17 cellular contexts compared by ENCODE assay signal in genomic region chr14:98964171-98964570, GRCh38.
DNase-seq lines count a peak whose midpoint lies in the region; ATAC-seq and TF ChIP-seq lines count a peak whose summit lies in the region.
"Had no signal": no experiment of that assay in that cellular context is flagged by ENCODE, and none has a peak within 500 bp of the region (broad histone marks: within the 10 kb centered on the region; RNA-seq: fewer than 3 reads in every experiment).

No MANE protein-coding gene starts in this region.

- no peak overlapping the region for H3T11ph ChIP-seq in H9 (ENCODE audit: low read length)

- H2BK12ac ChIP-seq in H9 (ENCODE audit: insufficient read length, low read depth, low read length) (no peak overlapping the region), mesenchymal stem cell (ENCODE audit: low read length in 2 of 2) (no peak overlapping the region)

- intact Hi-C loops in CD8-positive, alpha-beta T cell (cut with DNase I, micrococcal nuclease): no loop called here
- intact Hi-C loops in naive thymus-derived CD4-positive, alpha-beta T cell (cut with micrococcal nuclease): no loop called here

- no peaks in the 10 kb centered on the region for H3K27me3 Mint-ChIP-seq in CD8-positive, alpha-beta T cell (ENCODE audit: low read depth)
- peaks cover 6% of the 10 kb centered on the region for H3K27me3 Mint-ChIP-seq in H9 (ENCODE audit: low read depth)
- no peaks in the 10 kb centered on the region for H3K27me3 Mint-ChIP-seq in activated T-helper 17 cell treated with anti-CD3 and anti-CD28 coated beads, Interleukin-2, amount 50 U/mL, for 72 hours
- peaks cover 0 to 14% (median 0%) of the 10 kb centered on the region in 5 donors for H3K27me3 Mint-ChIP-seq in naive thymus-derived CD4-positive, alpha-beta T cell

- no peak overlapping the region for H3K56ac ChIP-seq in H9 (ENCODE audit: insufficient read length, low read depth, low read length)

- H2AK5ac ChIP-seq in H9 (ENCODE audit: insufficient read length, low read length) (no peak overlapping the region), mesenchymal stem cell (ENCODE audit: low read length, severe bottlenecking) (no peak overlapping the region)

- CTCF ChIA-PET in CD8-positive, alpha-beta T cell (lab: Charles Lee): interaction anchor here (1.0 kb wide), 1 partner anchor 12 kb away, joined by 3 read pairs; no protein-coding TSS in a partner anchor
- CTCF ChIA-PET in naive thymus-derived CD4-positive, alpha-beta T cell (lab: Charles Lee): no interaction called here

- no peak overlapping the region for H2AFZ ChIP-seq in H9 (ENCODE audit: low read length)
- no peak overlapping the region for H2AFZ ChIP-seq in mesenchymal stem cell (ENCODE audit: low read depth, low read length)
- H2AFZ ChIP-seq: PC-9 had no signal

- H3K14ac ChIP-seq in H9 (ENCODE audit: insufficient read depth, low read length): no peak overlapping the region
- H3K14ac ChIP-seq in mesenchymal stem cell (ENCODE audit: low read length in 2 of 2): no peak overlapping the region

- no peak overlapping the region for H2BK15ac ChIP-seq in H9 (ENCODE audit: low read depth, low read length)
- no peak overlapping the region for H2BK15ac ChIP-seq in mesenchymal stem cell (ENCODE audit: low read depth, poor library complexity, severe bottlenecking)

- no peak overlapping the region for H3K18ac ChIP-seq in H9 (ENCODE audit: insufficient read length, low read depth, low read length)
- H3K18ac ChIP-seq in mesenchymal stem cell (ENCODE audit: low read depth in 1 of 2, low read length in 2 of 2): no peak overlapping the region

- peak in 4 of 7 experiments; percentile 24 to 64 (median 36) for DNase-seq in CD8-positive, alpha-beta T cell
- DNase-seq in H9 (peak; percentile 26), mesenchymal stem cell (no peak)
- no peak for DNase-seq in naive thymus-derived CD4-positive, alpha-beta T cell
- DNase-seq: BE2C, DMS 273 treated with DMSO at 0.1 percent for 48 hours, NCI-H1092 treated with DMSO at 0.1 percent for 48 hours, NCI-H187, NCI-H2171, NCI-H774, PC-9 had no signal

- H4K5ac ChIP-seq in H9 (ENCODE audit: insufficient read length, low read depth, low read length): no peak overlapping the region

- H3K79me1 ChIP-seq in H9 (ENCODE audit: insufficient read depth, low read depth, low read length, poor library complexity, severe bottlenecking): no peaks in the 10 kb centered on the region
- H3K79me1 ChIP-seq in mesenchymal stem cell (replicated peaks; ENCODE audit: low read length, poor library complexity, severe bottlenecking): no peaks in the 10 kb centered on the region

- H3K36me3 Mint-ChIP-seq in CD8-positive, alpha-beta T cell: no peaks in the 10 kb centered on the region
- no peaks in the 10 kb centered on the region; a peak in 1 of 7 replicates for H3K36me3 Mint-ChIP-seq in H9 (ENCODE audit: insufficient read depth in 1 of 3, low read depth in 3 of 3)
- H3K36me3 Mint-ChIP-seq in activated T-helper 17 cell treated with anti-CD3 and anti-CD28 coated beads, Interleukin-2, amount 50 U/mL, for 72 hours (ENCODE audit: low read depth): no peaks in the 10 kb centered on the region
- no peaks in the 10 kb centered on the region for H3K36me3 Mint-ChIP-seq in naive thymus-derived CD4-positive, alpha-beta T cell

- WGBS in H9 (ENCODE audit: extremely low coverage, insufficient read length, low lambda C conversion rate): no CpG with 5 or more reads among the region's 7 CpGs
- 58% methylated on average over 7 of the region's 7 CpGs for WGBS in mesenchymal stem cell

- H2BK20ac ChIP-seq in H9 (ENCODE audit: low read depth, low read length, poor library complexity, severe bottlenecking): no peak overlapping the region

- H2BK120ac ChIP-seq in H9 (ENCODE audit: low read depth, low read length, poor library complexity, severe bottlenecking) (no peak overlapping the region), mesenchymal stem cell (ENCODE audit: low read depth, low read length) (no peak overlapping the region)

- TF ChIP-seq CTCF in CD8-positive, alpha-beta T cell (IDR thresholded peaks at IDR 0.05): no peak
- TF ChIP-seq CTCF in H9 (conservative IDR thresholded peaks at IDR 0.05): no peak

- H4K20me1 ChIP-seq in H9 (ENCODE audit: control insufficient read depth, insufficient read depth, insufficient read length): no peaks in the 10 kb centered on the region

- no peaks in the 10 kb centered on the region for H3K36me3 ChIP-seq in CD8-positive, alpha-beta T cell (ENCODE audit: insufficient read depth, low read length)
- H3K36me3 ChIP-seq in naive thymus-derived CD4-positive, alpha-beta T cell (ENCODE audit: control insufficient read depth in 2 of 3, insufficient read depth in 3 of 3, low read length in 3 of 3): no peaks in the 10 kb centered on the region
- H3K36me3 ChIP-seq in mesenchymal stem cell (ENCODE audit: control insufficient read depth in 1 of 2, insufficient read depth in 2 of 2, low read depth in 1 of 2, low read length in 2 of 2): no peaks in the 10 kb centered on the region
- H3K36me3 ChIP-seq: BE2C had no signal

- peaks cover 47% of the 10 kb centered on the region for H3K4me1 ChIP-seq in CD8-positive, alpha-beta T cell (ENCODE audit: insufficient read depth, low read length)
- H3K4me1 ChIP-seq in H9 (ENCODE audit: insufficient read depth, low read length) (no peaks in the 10 kb centered on the region), mesenchymal stem cell (ENCODE audit: control insufficient read depth, insufficient read depth, low read depth, low read length) (no peaks in the 10 kb centered on the region)
- peaks cover 15 to 23% of the 10 kb centered on the region in 2 donors for H3K4me1 ChIP-seq in naive thymus-derived CD4-positive, alpha-beta T cell (ENCODE audit: control insufficient read depth in 2 of 2, insufficient read depth in 2 of 2, low read length in 2 of 2)
- H3K4me1 ChIP-seq: BE2C had no signal

- H4K91ac ChIP-seq in H9 (ENCODE audit: insufficient read length, low read depth, low read length) (no peak overlapping the region), mesenchymal stem cell (ENCODE audit: low read length) (no peak overlapping the region)

- H3K9ac ChIP-seq in H9 (ENCODE audit: extremely low read depth, insufficient read length, low read length): no peak overlapping the region
- H3K9ac ChIP-seq in mesenchymal stem cell (ENCODE audit: low read length): no peak overlapping the region

- POLR2A ChIA-PET in CD8-positive, alpha-beta T cell (lab: Charles Lee): interaction anchor here (0.6 kb wide), 1 partner anchor 480 kb away, joined by 4 read pairs; no protein-coding TSS in a partner anchor
- POLR2A ChIA-PET in naive thymus-derived CD4-positive, alpha-beta T cell (lab: Charles Lee): interaction anchor here (0.7 kb wide), 1 partner anchor 15 kb away, joined by 5 read pairs; no protein-coding TSS in a partner anchor

- H3K4me3 Mint-ChIP-seq in CD8-positive, alpha-beta T cell: peak overlapping the region; percentile 74
- no peak overlapping the region for H3K4me3 Mint-ChIP-seq in H9
- peak overlapping the region; percentile 48 for H3K4me3 Mint-ChIP-seq in activated T-helper 17 cell treated with anti-CD3 and anti-CD28 coated beads, Interleukin-2, amount 50 U/mL, for 72 hours
- H3K4me3 Mint-ChIP-seq in naive thymus-derived CD4-positive, alpha-beta T cell: peak overlapping the region in 7 of 10 donors; percentile 2 to 73 (median 53)

- no peak overlapping the region for H2BK5ac ChIP-seq in H9 (ENCODE audit: insufficient read length, low read length)
- no peak overlapping the region for H2BK5ac ChIP-seq in mesenchymal stem cell (ENCODE audit: low read depth, low read length, poor library complexity, severe bottlenecking)

- H3K79me2 ChIP-seq in H9 (ENCODE audit: insufficient read depth, low read length): no peaks in the 10 kb centered on the region

- peaks cover 66% of the 10 kb centered on the region for H3K4me1 Mint-ChIP-seq in CD8-positive, alpha-beta T cell (ENCODE audit: low read depth)
- H3K4me1 Mint-ChIP-seq in H9: peaks cover 16 to 23% of the 10 kb centered on the region in 2 experiments
- H3K4me1 Mint-ChIP-seq in activated T-helper 17 cell treated with anti-CD3 and anti-CD28 coated beads, Interleukin-2, amount 50 U/mL, for 72 hours: peaks cover 30% of the 10 kb centered on the region
- peaks cover 28 to 69% (median 55%) of the 10 kb centered on the region in 7 donors for H3K4me1 Mint-ChIP-seq in naive thymus-derived CD4-positive, alpha-beta T cell

- H3K27me3 ChIP-seq in CD8-positive, alpha-beta T cell (ENCODE audit: insufficient read depth, low read length): no peaks in the 10 kb centered on the region
- H3K27me3 ChIP-seq in H9 (ENCODE audit: insufficient read depth, low read length) (no peaks in the 10 kb centered on the region), mesenchymal stem cell (ENCODE audit: control insufficient read depth in 1 of 2, insufficient read depth in 1 of 2, low read length in 2 of 2) (peaks cover 0 to 52% of the 10 kb centered on the region in 2 experiments)
- H3K27me3 ChIP-seq in naive thymus-derived CD4-positive, alpha-beta T cell (ENCODE audit: control insufficient read depth in 2 of 2, insufficient read depth in 2 of 2, low read length in 2 of 2): no peaks in the 10 kb centered on the region
- H3K27me3 ChIP-seq: BE2C had no signal

- H3K4ac ChIP-seq in H9 (ENCODE audit: low read depth, low read length) (no peak overlapping the region), mesenchymal stem cell (ENCODE audit: low read depth in 1 of 2, low read length in 2 of 2) (no peak overlapping the region)

- H3K4me2 ChIP-seq in H9 (ENCODE audit: insufficient read depth, insufficient read length, low read length) (no peak overlapping the region), mesenchymal stem cell (ENCODE audit: low read length, poor library complexity, severe bottlenecking) (no peak overlapping the region)
- H3K4me2 ChIP-seq: PC-9 had no signal

- H3K23me2 ChIP-seq in H9 (ENCODE audit: insufficient read length, low read depth, low read length, poor library complexity, severe bottlenecking): no peaks in the 10 kb centered on the region

- H4K8ac ChIP-seq in H9 (replicated peaks; ENCODE audit: insufficient read length, low read depth, low read length) (no peak overlapping the region), mesenchymal stem cell (ENCODE audit: low read length) (no peak overlapping the region)

- no peaks in the 10 kb centered on the region for H3K9me3 Mint-ChIP-seq in CD8-positive, alpha-beta T cell
- no peaks in the 10 kb centered on the region for H3K9me3 Mint-ChIP-seq in H9
- H3K9me3 Mint-ChIP-seq in activated T-helper 17 cell treated with anti-CD3 and anti-CD28 coated beads, Interleukin-2, amount 50 U/mL, for 72 hours: no peaks in the 10 kb centered on the region
- peaks cover 0 to 4% (median 0%) of the 10 kb centered on the region in 11 donors for H3K9me3 Mint-ChIP-seq in naive thymus-derived CD4-positive, alpha-beta T cell

- no peak overlapping the region for H3K27ac ChIP-seq in CD8-positive, alpha-beta T cell (ENCODE audit: low read depth, low read length)
- no peak overlapping the region for H3K27ac ChIP-seq in H9 (ENCODE audit: insufficient read length, low read depth, low read length)
- H3K27ac ChIP-seq in naive thymus-derived CD4-positive, alpha-beta T cell (ENCODE audit: low read depth, low read length): no peak overlapping the region
- no peak overlapping the region for H3K27ac ChIP-seq in mesenchymal stem cell (ENCODE audit: low read length, poor library complexity, severe bottlenecking)
- H3K27ac ChIP-seq: PC-9, SK-N-MC had no signal

- peak; percentile 64 for ATAC-seq in CD8-positive, alpha-beta T cell
- ATAC-seq in activated T-helper 17 cell treated with anti-CD3 and anti-CD28 coated beads, Interleukin-2, amount 50 U/mL, for 72 hours (replicated peaks): peak; percentile 18
- no peak for ATAC-seq in naive thymus-derived CD4-positive, alpha-beta T cell
- ATAC-seq in GM21717 (IDR thresholded peaks at IDR 0.05; ENCODE audit: unreplicated experiment) (no peak), HG03175 (IDR thresholded peaks at IDR 0.05; ENCODE audit: unreplicated experiment) (no peak)
- ATAC-seq: HCT116, Right ventricle myocardium inferior had no signal

- peak overlapping the region; percentile 24 for H3K4me3 ChIP-seq in CD8-positive, alpha-beta T cell (ENCODE audit: low read depth, low read length)
- H3K4me3 ChIP-seq in naive thymus-derived CD4-positive, alpha-beta T cell (ENCODE audit: low read length): no peak overlapping the region
- H3K4me3 ChIP-seq in mesenchymal stem cell (ENCODE audit: insufficient read depth in 1 of 2, low read depth in 1 of 2, low read length in 2 of 2): no peak overlapping the region
- H3K4me3 ChIP-seq: PC-9, SK-N-MC had no signal

- H3K23ac ChIP-seq in H9 (ENCODE audit: insufficient read length, low read depth, low read length) (no peak overlapping the region), mesenchymal stem cell (ENCODE audit: low read length in 2 of 2) (no peak overlapping the region)

- H3K9me3 ChIP-seq in CD8-positive, alpha-beta T cell (ENCODE audit: low read length): no peaks in the 10 kb centered on the region
- no peaks in the 10 kb centered on the region for H3K9me3 ChIP-seq in H9 (ENCODE audit: control insufficient read depth, low read depth, low read length)
- H3K9me3 ChIP-seq in naive thymus-derived CD4-positive, alpha-beta T cell (ENCODE audit: control insufficient read depth in 2 of 3, low read length in 3 of 3): no peaks in the 10 kb centered on the region
- H3K9me3 ChIP-seq in mesenchymal stem cell (ENCODE audit: control insufficient read depth, low read length): peaks cover 5% of the 10 kb centered on the region
- H3K9me3 ChIP-seq: BE2C had no signal

- H3K27ac Mint-ChIP-seq in CD8-positive, alpha-beta T cell: peak overlapping the region; percentile 74
- no peak overlapping the region for H3K27ac Mint-ChIP-seq in H9
- H3K27ac Mint-ChIP-seq in activated T-helper 17 cell treated with anti-CD3 and anti-CD28 coated beads, Interleukin-2, amount 50 U/mL, for 72 hours: peak overlapping the region; percentile 26
- peak overlapping the region in 2 of 9 donors; percentile 56 to 79 for H3K27ac Mint-ChIP-seq in naive thymus-derived CD4-positive, alpha-beta T cell

Comparison
In these comparisons a context has a peak if more than half of its experiments do, and no peak if none do; other contexts are left out.
1. ATAC-seq: peak in CD8-positive, alpha-beta T cell (single experiment) and activated T-helper 17 cell treated with anti-CD3 and anti-CD28 coated beads, Interleukin-2, amount 50 U/mL, for 72 hours (single experiment); none in naive thymus-derived CD4-positive, alpha-beta T cell (single experiment), GM21717 (single experiment) and HG03175 (single experiment).
2. DNase-seq: peak in CD8-positive, alpha-beta T cell (4 of 7) and H9 (single experiment); none in naive thymus-derived CD4-positive, alpha-beta T cell (0 of 9) and mesenchymal stem cell (single experiment).
3. H3K27ac Mint-ChIP-seq: peak in CD8-positive, alpha-beta T cell (single experiment) and activated T-helper 17 cell treated with anti-CD3 and anti-CD28 coated beads, Interleukin-2, amount 50 U/mL, for 72 hours (single experiment); none in H9 (0 of 3).
4. H3K4me3 Mint-ChIP-seq: peak in CD8-positive, alpha-beta T cell (single experiment), activated T-helper 17 cell treated with anti-CD3 and anti-CD28 coated beads, Interleukin-2, amount 50 U/mL, for 72 hours (single experiment) and naive thymus-derived CD4-positive, alpha-beta T cell (7 of 10); none in H9 (0 of 2).